Comparison of ENCODE assay signal across 1 cellular context in genomic region chr11:34651551-34651950, GRCh38.
TF ChIP-seq lines count a peak whose summit lies in the region.

No MANE protein-coding gene starts in this region.

TF ChIP-seq in IMR-90, 13 proteins besides CTCF, POLR2A, EP300 and RAD21:
- TF ChIP-seq SMC3 (IDR thresholded peaks at IDR 0.05; ENCODE audit: low read depth, low read length) (no peak), RFX5 (IDR thresholded peaks at IDR 0.05; ENCODE audit: low read depth, low read length) (no peak), ELK1 (IDR thresholded peaks at IDR 0.05; ENCODE audit: borderline replicate concordance, low read depth, low read length) (no peak), RCOR1 (IDR thresholded peaks at IDR 0.05; ENCODE audit: insufficient replicate concordance, low read length) (no peak), CEBPB (IDR thresholded peaks at IDR 0.05; ENCODE audit: low read depth, low read length) (no peak), FOS (IDR thresholded peaks at IDR 0.05; ENCODE audit: low read depth, low read length) (no peak), CHD1 (IDR thresholded peaks at IDR 0.05; ENCODE audit: low read depth, low read length) (no peak), USF2 (IDR thresholded peaks at IDR 0.05; ENCODE audit: low read depth, low read length) (no peak), MAFK (IDR thresholded peaks at IDR 0.05; ENCODE audit: low read depth, low read length) (no peak), MXI1 (IDR thresholded peaks at IDR 0.05; ENCODE audit: borderline replicate concordance, low read depth, low read length) (no peak), BHLHE40 (IDR thresholded peaks at IDR 0.05; ENCODE audit: low read depth, low read length) (no peak), MAZ (IDR thresholded peaks at IDR 0.05; ENCODE audit: borderline replicate concordance, low read depth, low read length) (no peak)
